In the genomic region with DNA sequence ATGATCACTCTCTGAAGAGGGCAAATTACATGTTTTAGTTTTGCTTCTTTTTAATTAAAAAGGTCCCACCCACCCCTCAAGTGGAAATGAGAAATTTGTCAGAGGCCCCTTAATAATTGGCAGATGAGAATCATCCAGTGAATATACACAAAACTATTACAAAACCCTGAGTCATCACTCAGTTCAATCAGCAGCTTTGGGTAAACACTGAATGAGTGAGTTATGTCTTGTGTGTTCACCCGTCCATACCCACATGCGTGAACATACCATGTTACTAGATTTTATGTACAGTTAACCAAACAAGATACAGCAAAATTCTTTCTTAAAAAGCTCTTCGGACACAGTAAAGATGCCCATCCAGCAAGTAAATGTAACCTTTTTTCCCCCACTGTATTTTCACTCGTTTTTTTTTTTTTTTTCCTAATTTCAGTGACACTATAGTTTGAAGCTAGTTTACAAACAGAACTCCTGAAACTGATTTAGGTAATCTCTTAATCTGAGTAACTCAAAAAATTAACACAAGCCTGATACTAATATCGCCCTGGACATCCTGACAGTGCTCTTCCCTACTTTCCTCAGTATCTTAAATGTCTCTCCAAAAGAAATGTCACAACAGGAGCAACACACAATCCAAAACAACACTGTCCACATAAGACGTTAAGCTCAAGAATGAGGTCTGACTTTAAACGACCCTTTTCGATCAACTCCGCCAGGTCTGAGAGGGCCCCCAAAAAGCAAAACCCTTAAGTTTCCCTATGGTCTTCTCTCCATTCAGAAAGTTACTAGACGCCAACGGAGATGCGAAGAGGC, we compare ENCODE assay signal across 8 cellular contexts. TPM values are rescaled to one million over a fixed set of nuclear protein-coding genes. Genes with fewer than 3 reads are reported as not detected.
DNase-seq lines count a peak whose midpoint lies in the region; ATAC-seq and TF ChIP-seq lines count a peak whose summit lies in the region.

No MANE protein-coding gene starts in this region.

- peak overlapping the region; percentile 96 for H3K4me3 ChIP-seq in AG09309 (ENCODE audit: control insufficient read depth, low read depth, low read length)
- peak overlapping the region; percentile 90 for H3K4me3 ChIP-seq in KMS-11 (IDR thresholded peaks at IDR 0.05; ENCODE audit: insufficient read depth, low read depth, low read length)
- H3K4me3 ChIP-seq in endocrine pancreas (ENCODE audit: control insufficient read depth, insufficient read depth, low read length): peak overlapping the region; percentile 100
- peak overlapping the region; percentile 95 to 99 for H3K4me3 ChIP-seq in mucosa of rectum (ENCODE audit: low read length in 2 of 2)
- H3K4me3 ChIP-seq in aorta (ENCODE audit: low read length in 2 of 2): peak overlapping the region; percentile 73 to 77

- intact Hi-C loops in aorta (cut with DNase I): loop anchor here in 1 of 2 donors (5.0 kb wide), 1 partner anchor 83 kb away; no protein-coding TSS in a partner anchor

- H3K9ac ChIP-seq in KMS-11 (peak overlapping the region; percentile 78), endocrine pancreas (ENCODE audit: control insufficient read depth, insufficient read depth, low read length) (peak overlapping the region; percentile 100), mucosa of rectum (ENCODE audit: low read depth in 1 of 2, low read length in 2 of 2) (peak overlapping the region; percentile 92 to 93)

- peaks cover 31% of the 10 kb centered on the region for H4K20me1 ChIP-seq in KMS-11 (ENCODE audit: insufficient read depth)

- ATAC-seq in SK-N-SH treated with all-trans-retinoic acid at 6 μM for 48 hours: peak; percentile 17
- no peak for ATAC-seq in aorta (ENCODE audit: low FRiP score)

- TF ChIP-seq CTCF in AG09309 (IDR thresholded peaks at IDR 0.05; ENCODE audit: control insufficient read depth, insufficient read depth, low read depth, low read length, missing control alignments) (no peak), GM13977 (IDR thresholded peaks at IDR 0.05; ENCODE audit: extremely low read depth, insufficient read depth, missing control alignments) (no peak), KMS-11 (conservative IDR thresholded peaks at IDR 0.05; ENCODE audit: low read depth, low read length) (no peak)

- peak overlapping the region; percentile 71; the same call in 1 of the 2 replicates for H3K27ac ChIP-seq in KMS-11
- H3K27ac ChIP-seq in mucosa of rectum (ENCODE audit: low read depth in 2 of 2, low read length in 2 of 2): peak overlapping the region; percentile 88 to 94
- H3K27ac ChIP-seq in aorta (ENCODE audit: low read depth in 1 of 2, low read length in 2 of 2): peak overlapping the region; percentile 9 to 66

- H3K36me3 ChIP-seq in KMS-11 (ENCODE audit: insufficient read depth): no peaks in the 10 kb centered on the region
- H3K36me3 ChIP-seq in endocrine pancreas (ENCODE audit: control insufficient read depth, insufficient read depth, low read length): no peaks in the 10 kb centered on the region
- H3K36me3 ChIP-seq in mucosa of rectum (ENCODE audit: control insufficient read depth in 2 of 2, insufficient read depth in 2 of 2, low read length in 2 of 2): peaks cover 4% of the 10 kb centered on the region in 2 donors
- H3K36me3 ChIP-seq in aorta (ENCODE audit: control insufficient read depth in 1 of 2, insufficient read depth in 2 of 2, low read length in 1 of 2): no peaks in the 10 kb centered on the region

- H3K27me3 ChIP-seq in KMS-11 (ENCODE audit: insufficient read depth, low read depth) (no peaks in the 10 kb centered on the region), endocrine pancreas (ENCODE audit: control insufficient read depth, insufficient read depth, low read length) (no peaks in the 10 kb centered on the region), mucosa of rectum (ENCODE audit: control insufficient read depth in 2 of 2, insufficient read depth in 2 of 2, low read length in 2 of 2) (no peaks in the 10 kb centered on the region), aorta (ENCODE audit: control insufficient read depth in 1 of 2, insufficient read depth in 2 of 2, low read length in 1 of 2) (no peaks in the 10 kb centered on the region)

- peak overlapping the region; percentile 64; the same call in 1 of the 2 replicates for H2AFZ ChIP-seq in KMS-11 (ENCODE audit: low read depth)

- H3K4me1 ChIP-seq in KMS-11 (ENCODE audit: low read depth, poor library complexity, severe bottlenecking) (peaks cover 38% of the 10 kb centered on the region), endocrine pancreas (ENCODE audit: control insufficient read depth, insufficient read depth, low read length) (peaks cover 9% of the 10 kb centered on the region), mucosa of rectum (ENCODE audit: control insufficient read depth in 2 of 2, insufficient read depth in 2 of 2, low read length in 2 of 2) (peaks cover 6 to 11% of the 10 kb centered on the region in 2 donors), aorta (ENCODE audit: control insufficient read depth in 1 of 2, insufficient read depth in 2 of 2, low read length in 2 of 2) (peaks cover 0 to 5% of the 10 kb centered on the region in 2 donors)

- H3K4me2 ChIP-seq in KMS-11: peak overlapping the region; percentile 92

- 0 to 1% methylated on average over 12 of the region's 12 CpGs for WGBS in aorta, 2 donors

- DNase-seq in AG09309 (ENCODE audit: low read depth) (peak; percentile 38), GM13977 (ENCODE audit: low spot score) (peak; percentile 50), aorta (no peak), ureter (ENCODE audit: low spot score) (no peak)

- H3K9me3 ChIP-seq in endocrine pancreas (ENCODE audit: control insufficient read depth, low read length) (no peaks in the 10 kb centered on the region), mucosa of rectum (ENCODE audit: control insufficient read depth in 2 of 2, low read length in 2 of 2) (no peaks in the 10 kb centered on the region), aorta (ENCODE audit: control insufficient read depth, low read length) (no peaks in the 10 kb centered on the region)

- peaks cover 60% of the 10 kb centered on the region for H3K79me2 ChIP-seq in KMS-11 (ENCODE audit: insufficient read depth, low read depth)

- in situ Hi-C loops in GM13977 (cut with MboI; ENCODE audit: low pct_unique_long_range_greater_than_20kb, low sequenced_read_pairs, unreplicated experiment): no loop called here

TF ChIP-seq in SK-N-SH treated with all-trans-retinoic acid at 6 μM for 48 hours, 23 proteins besides CTCF, POLR2A, EP300 and RAD21:
- 0 out of 2 replicates have a peak, but pooled peaks have one; percentile 16 for TF ChIP-seq ISL1 (CRISPR knock-in tag; IDR thresholded peaks at IDR 0.05)
- no peak for TF ChIP-seq GLIS3 (CRISPR knock-in tag; IDR thresholded peaks at IDR 0.05)

RNA-seq across cellular contexts. Expression of gene PSME4, which starts 1.3 kb away (rescaled TPM):
- 10 to 100 TPM; 50.6 to 51.8 TPM for total RNA-seq in aorta
- 10 to 100 TPM; 10.5 to 23.1 TPM for polyA plus RNA-seq in aorta
- 92.3 TPM for total RNA-seq in ureter

Comparison
In these comparisons a context has a peak if more than half of its experiments do, and no peak if none do; other contexts are left out.
1. DNase-seq: peak in AG09309 (single experiment) and GM13977 (single experiment); none in aorta (0 of 2) and ureter (single experiment).
2. H3K27ac ChIP-seq: peak in every context shown above with its lines; median percentile 91 in mucosa of rectum; 71 in KMS-11; 38 in aorta.
3. Peak in every context shown above with its lines, with median percentiles within 50 percentile points of each other: H3K4me3 ChIP-seq and H3K9ac ChIP-seq.